19 cellular contexts compared by ENCODE assay signal in genomic region chr18:11066038-11066437, GRCh38.
"Had no signal": no experiment of that assay in that cellular context is flagged by ENCODE, and none has a peak within 500 bp of the region (broad histone marks: within the 10 kb centered on the region; RNA-seq: fewer than 3 reads in every experiment).

No MANE protein-coding gene starts in this region.

- H3K9me3 ChIP-seq: pancreas had no signal

- H3K27me3 Mint-ChIP-seq: type B pancreatic cell had no signal

- ATAC-seq: foreskin keratinocyte, left lobe of liver, natural killer cell, pancreas, right cardiac atrium had no signal

- DNase-seq: cerebellar nuclear complex; dermis blood vessel endothelial cell; erythroblast; foreskin keratinocyte; head of caudate nucleus; islet precursor cell; natural killer cell; nucleus accumbens; pancreas; right cardiac atrium; stimulated activated CD4-positive, alpha-beta T cell treated with anti-CD3 and anti-CD28 coated beads, Interleukin-2, amount 100 ng/mL, for 48 hours; stimulated activated naive CD4-positive, alpha-beta T cell treated with Interleukin-2 at 50 U/mL for 16 hours had no signal

- H3K36me3 Mint-ChIP-seq: natural killer cell had no signal

- H3K4me1 Mint-ChIP-seq: mesothelial cell of epicardium, natural killer cell had no signal

- H3K4me3 Mint-ChIP-seq: mesothelial cell of epicardium, natural killer cell, neural crest cell, type B pancreatic cell had no signal

- H3K27ac Mint-ChIP-seq: mesothelial cell of epicardium, natural killer cell, progenitor cell of endocrine pancreas, type B pancreatic cell had no signal

- H3K27ac ChIP-seq: foreskin keratinocyte, hepatocyte, pancreas had no signal

- H3K4me3 ChIP-seq: hepatocyte, pancreas, smooth muscle cell had no signal

- H2AFZ ChIP-seq: hepatocyte had no signal

- H3K4me2 ChIP-seq: hepatocyte, smooth muscle cell had no signal

- H3K4me1 ChIP-seq: foreskin keratinocyte, pancreas had no signal

- H3K36me3 ChIP-seq: pancreas had no signal

- H3K27me3 ChIP-seq: foreskin keratinocyte, hepatocyte, pancreas had no signal
